In genomic region chr1:161530671-161531609, GRCh38 we compare ENCODE assay signal across 8 cellular contexts. TPM values are rescaled to one million over a fixed set of nuclear protein-coding genes. Genes with fewer than 3 reads are reported as not detected.
DNase-seq lines count a peak whose midpoint lies in the region; ATAC-seq and TF ChIP-seq lines count a peak whose summit lies in the region.
"Not testable (repeated sequence)": the region's sequence is repeated elsewhere in the genome, so short reads cannot be mapped to it uniquely, and the experiment has no call there.

No MANE protein-coding gene starts in this region.

- H3K9me3 Mint-ChIP-seq in activated CD4-positive, alpha-beta memory T cell treated with anti-CD3 and anti-CD28 coated beads, Interleukin-2, amount 10 ng/mL, durations not matched to agents 7 days and 5 days = not testable (repeated sequence)

- H3K27me3 Mint-ChIP-seq in activated CD4-positive, alpha-beta memory T cell treated with anti-CD3 and anti-CD28 coated beads, Interleukin-2, amount 10 ng/mL, durations not matched to agents 7 days and 5 days = not testable (repeated sequence)

- TF ChIP-seq RAD21 in liver (IDR thresholded peaks at IDR 0.05) = peak in 1 of 2 donors; percentile 23

- POLR2A ChIA-PET in activated CD4-positive, alpha-beta memory T cell treated with anti-CD3 and anti-CD28 coated beads, Interleukin-2, amount 10 ng/mL, durations not matched to agents 7 days and 5 days (lab: Charles Lee) = interaction anchor here (0.8 to 2.6 kb wide), 5 partner anchors 9 to 218 kb away, joined by 3 to 24 read pairs (median 3); partner anchors contain the start of gene DUSP12

- not testable (repeated sequence) for H3K36me3 ChIP-seq in duodenal mucosa (ENCODE audit: control insufficient read depth in 1 of 2, insufficient read depth in 2 of 2, low read length in 2 of 2); liver (ENCODE audit: control insufficient read depth in 4 of 4, insufficient read depth in 3 of 4, low read depth in 1 of 4, low read length in 3 of 4)

- peak; percentile 58 for ATAC-seq in GM19463 (IDR thresholded peaks at IDR 0.05; ENCODE audit: unreplicated experiment)

- CTCF ChIA-PET in activated CD4-positive, alpha-beta memory T cell treated with anti-CD3 and anti-CD28 coated beads, Interleukin-2, amount 10 ng/mL, durations not matched to agents 7 days and 5 days (lab: Charles Lee) = interaction anchor here (1.1 to 2.2 kb wide), 4 partner anchors 9 to 218 kb away, joined by 4 to 8 read pairs (median 6); partner anchors contain the start of gene DUSP12

- H3K27ac Mint-ChIP-seq in activated CD4-positive, alpha-beta memory T cell treated with anti-CD3 and anti-CD28 coated beads, Interleukin-2, amount 10 ng/mL, durations not matched to agents 7 days and 5 days = peak overlapping the region; percentile 99

- H3K4me1 Mint-ChIP-seq in activated CD4-positive, alpha-beta memory T cell treated with anti-CD3 and anti-CD28 coated beads, Interleukin-2, amount 10 ng/mL, durations not matched to agents 7 days and 5 days = peaks cover 28% of the 10 kb centered on the region

- H3K9ac ChIP-seq in duodenal mucosa (ENCODE audit: low read depth in 1 of 2, low read length in 2 of 2) (peak overlapping the region; percentile 51 to 69), liver (ENCODE audit: low read depth in 1 of 2, low read length in 2 of 2) (peak overlapping the region; percentile 64 to 81)

- H3K4me3 ChIP-seq in duodenal mucosa (ENCODE audit: low read depth in 1 of 2, low read length in 2 of 2) (peak overlapping the region; percentile 67 to 76), liver (ENCODE audit: low read depth in 1 of 3, low read length in 3 of 3) (peak overlapping the region; percentile 36 to 64 (median 47))

- 3% methylated on average over 52 of the region's 56 CpGs for WGBS in liver

- DNase-seq in C1 segment of cervical spinal cord (lab: John Stamatoyannopoulos, UW) (peak in 12 of 14 donors; percentile 54 to 90 (median 77)), HK-2 (ENCODE audit: unreplicated experiment) (peak; percentile 90), NCI-H82 treated with DMSO at 0.1 percent for 48 hours (lab: John Stamatoyannopoulos, UW; ENCODE audit: unreplicated experiment) (peak; percentile 91)
- DNase-seq in activated CD4-positive, alpha-beta memory T cell treated with anti-CD3 and anti-CD28 coated beads, Interleukin-2, amount 10 ng/mL, durations not matched to agents 7 days and 5 days = peak; percentile 94
- peak; percentile 90 for DNase-seq in stimulated activated CD4-positive, alpha-beta T cell treated with anti-CD3 and anti-CD28 coated beads, Interleukin-2, amount 100 ng/mL, for 48 hours

- not testable (repeated sequence) for H3K36me3 Mint-ChIP-seq in activated CD4-positive, alpha-beta memory T cell treated with anti-CD3 and anti-CD28 coated beads, Interleukin-2, amount 10 ng/mL, durations not matched to agents 7 days and 5 days (ENCODE audit: low read depth)

- peak overlapping the region; percentile 92 for H3K4me3 Mint-ChIP-seq in activated CD4-positive, alpha-beta memory T cell treated with anti-CD3 and anti-CD28 coated beads, Interleukin-2, amount 10 ng/mL, durations not matched to agents 7 days and 5 days

- not testable (repeated sequence) for H3K9me3 ChIP-seq in duodenal mucosa (ENCODE audit: control insufficient read depth in 1 of 2, low read length in 2 of 2); liver (ENCODE audit: control insufficient read depth in 4 of 4, low read length in 3 of 4)

- not testable (repeated sequence) for TF ChIP-seq CTCF in liver (IDR thresholded peaks at IDR 0.05; ENCODE audit: low read depth, low read length, missing input control)

- H3K27ac ChIP-seq in duodenal mucosa (ENCODE audit: low read depth, low read length) = peak overlapping the region; percentile 70
- H3K27ac ChIP-seq in liver (ENCODE audit: low read depth in 1 of 2, low read length in 2 of 2) = peak overlapping the region; percentile 64 to 81

- H3K27me3 ChIP-seq in duodenal mucosa (ENCODE audit: control insufficient read depth in 1 of 2, insufficient read depth in 2 of 2, low read length in 2 of 2) = peaks cover 3 to 10% of the 10 kb centered on the region in 2 donors
- H3K27me3 ChIP-seq in liver (ENCODE audit: control insufficient read depth in 4 of 4, insufficient read depth in 4 of 4, low read length in 3 of 4) = not testable (repeated sequence)

- H3K4me1 ChIP-seq in duodenal mucosa (ENCODE audit: control insufficient read depth in 1 of 2, insufficient read depth in 2 of 2, low read length in 2 of 2) = peaks cover 3 to 16% of the 10 kb centered on the region in 2 donors
- not testable (repeated sequence) for H3K4me1 ChIP-seq in liver (ENCODE audit: control insufficient read depth in 4 of 4, insufficient read depth in 4 of 4, low read length in 3 of 4)

TF ChIP-seq in liver, 16 proteins besides CTCF, POLR2A, EP300 and RAD21:
- TF ChIP-seq YY1 (IDR thresholded peaks at IDR 0.05) (peak; percentile 41), RXRA (IDR thresholded peaks at IDR 0.05) (peak; percentile 20 to 25), HNF4A (conservative IDR thresholded peaks at IDR 0.05) (peak; percentile 12 to 13), SP1 (IDR thresholded peaks at IDR 0.05) (peak; percentile 18), GABPA (IDR thresholded peaks at IDR 0.05 in 1 of 2, conservative IDR thresholded peaks at IDR 0.05 in 1 of 2) (peak in 1 of 2 donors; percentile 82)
- TF ChIP-seq, protein P1, sequence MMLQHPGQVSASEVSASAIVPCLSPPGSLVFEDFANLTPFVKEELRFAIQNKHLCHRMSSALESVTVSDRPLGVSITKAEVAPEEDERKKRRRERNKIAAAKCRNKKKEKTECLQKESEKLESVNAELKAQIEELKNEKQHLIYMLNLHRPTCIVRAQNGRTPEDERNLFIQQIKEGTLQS (IDR thresholded peaks at IDR 0.05) = peak; percentile 99

RNA-seq across cellular contexts. Expression of gene HSPA6, which starts 6.6 kb away (rescaled TPM):
- total RNA-seq in activated CD4-positive, alpha-beta memory T cell treated with anti-CD3 and anti-CD28 coated beads, Interleukin-2, amount 10 ng/mL, durations not matched to agents 7 days and 5 days = 1 to 10 TPM in 1 of 2 experiments, under 1 TPM in 1; 0.91 to 1.2 TPM
- 1 to 10 TPM; 2.4 to 3.1 TPM for total RNA-seq in liver
- under 1 TPM; 0.44 to 0.63 TPM for polyA plus RNA-seq in liver

RNA-seq across cellular contexts. Expression of gene FCGR3A, which starts 18.7 kb away (rescaled TPM):
- total RNA-seq in activated CD4-positive, alpha-beta memory T cell treated with anti-CD3 and anti-CD28 coated beads, Interleukin-2, amount 10 ng/mL, durations not matched to agents 7 days and 5 days = under 1 TPM; 0.18 to 0.53 TPM
- total RNA-seq in liver = 10 to 100 TPM; 37.7 to 70.1 TPM
- 10 to 100 TPM in 1 of 2 donors, 1 to 10 TPM in 1; 9.8 to 60.7 TPM for polyA plus RNA-seq in liver

RNA-seq across cellular contexts. Expression of gene FCGR2A, which starts 25.7 kb away (rescaled TPM):
- total RNA-seq in activated CD4-positive, alpha-beta memory T cell treated with anti-CD3 and anti-CD28 coated beads, Interleukin-2, amount 10 ng/mL, durations not matched to agents 7 days and 5 days = under 1 TPM in 1 of 2 experiments, not detected in 1; 0.30 TPM
- 10 to 100 TPM; 15.5 to 16.0 TPM for total RNA-seq in liver
- polyA plus RNA-seq in liver = 1 to 10 TPM; 2.9 to 7.5 TPM

Comparison
In these comparisons a context has a peak if more than half of its experiments do, and no peak if none do; other contexts are left out.
1. Peak in every context shown above with its lines: DNase-seq, ATAC-seq, H3K4me3 ChIP-seq and H3K27ac ChIP-seq.
2. RNA of gene FCGR3A, which starts 18.7 kb away (total RNA-seq): 37.7 to 70.1 TPM in liver; 0.18 to 0.53 TPM in activated CD4-positive, alpha-beta memory T cell treated with anti-CD3 and anti-CD28 coated beads, Interleukin-2, amount 10 ng/mL, durations not matched to agents 7 days and 5 days; every median in the first group is over 10 times any median in the second.
3. RNA of gene FCGR2A, which starts 25.7 kb away (total RNA-seq): 15.5 to 16.0 TPM in liver; 0.30 TPM in activated CD4-positive, alpha-beta memory T cell treated with anti-CD3 and anti-CD28 coated beads, Interleukin-2, amount 10 ng/mL, durations not matched to agents 7 days and 5 days; every median in the first group is over 10 times any median in the second.